Comparison of ENCODE assay signal across 1 cellular context in genomic region chr15:40952901-40953712, GRCh38.
TF ChIP-seq lines count a peak whose summit lies in the region.

Gene CHAC1 (plus strand): TSS chr15:40953471. CDS start chr15:40953584, 113 bp downstream.

TF ChIP-seq in K562, 482 proteins besides CTCF, POLR2A, EP300 and RAD21 (continued from another document and continues in another):
- no peak for TF ChIP-seq BCLAF1 (IDR thresholded peaks at IDR 0.05; ENCODE audit: borderline replicate concordance in 1 of 2, control insufficient read depth in 1 of 2, low read depth in 2 of 2, low read length in 1 of 2)
- TF ChIP-seq U2AF1 (optimal IDR thresholded peaks at IDR 0.05; ENCODE audit: low read depth, low read length): peak; percentile 69
- TF ChIP-seq ZC3H11A (IDR thresholded peaks at IDR 0.05; ENCODE audit: low read depth, low read length): no peak
- TF ChIP-seq FOXO4 (CRISPR knock-in tag; IDR thresholded peaks at IDR 0.05): no peak
- no peak for TF ChIP-seq NR2C1 (IDR thresholded peaks at IDR 0.05)
- TF ChIP-seq NR2C1 (tag; IDR thresholded peaks at IDR 0.05): no peak
- TF ChIP-seq KHSRP (IDR thresholded peaks at IDR 0.05): no peak
- TF ChIP-seq DIDO1 (tag; IDR thresholded peaks at IDR 0.05; ENCODE audit: low read depth): no peak
- TF ChIP-seq OTX1 (CRISPR knock-in tag; IDR thresholded peaks at IDR 0.05): no peak
- TF ChIP-seq ARID3B (CRISPR knock-in tag; IDR thresholded peaks at IDR 0.05; ENCODE audit: borderline replicate concordance): no peak
- no peak for TF ChIP-seq ZFPM2 (CRISPR knock-in tag; IDR thresholded peaks at IDR 0.05)
- no peak for TF ChIP-seq POU5F1 (IDR thresholded peaks at IDR 0.05; ENCODE audit: borderline replicate concordance, low read depth, low read length, partially characterized antibody)
- peak; percentile 90 for TF ChIP-seq HNRNPL (IDR thresholded peaks at IDR 0.05; ENCODE audit: low read depth, low read length)
- no peak for TF ChIP-seq ZNF263 (CRISPR knock-in tag; IDR thresholded peaks at IDR 0.05; ENCODE audit: borderline replicate concordance)
- TF ChIP-seq STAT5B (CRISPR knock-in tag; IDR thresholded peaks at IDR 0.05): no peak
- TF ChIP-seq MAX (CRISPR knock-in tag; IDR thresholded peaks at IDR 0.05): peak; percentile 52; the same call in 1 of the 2 replicates
- TF ChIP-seq HDAC8 (tag; IDR thresholded peaks at IDR 0.05): no peak
- no peak for TF ChIP-seq RUNX1 (IDR thresholded peaks at IDR 0.05; ENCODE audit: low read depth)
- TF ChIP-seq FOXK2 (conservative IDR thresholded peaks at IDR 0.05 in 1 of 2, IDR thresholded peaks at IDR 0.05 in 1 of 2; ENCODE audit: low read depth in 2 of 2): no peak
- no peak for TF ChIP-seq NR1H2 (CRISPR knock-in tag; IDR thresholded peaks at IDR 0.05)
- TF ChIP-seq CBFA2T3 (IDR thresholded peaks at IDR 0.05): no peak
- TF ChIP-seq MXI1 (IDR thresholded peaks at IDR 0.05; ENCODE audit: low read depth, low read length): peak; percentile 5; the same call in 1 of the 2 replicates
- no peak for TF ChIP-seq ZNF324 (CRISPR knock-in tag; IDR thresholded peaks at IDR 0.05)
- no peak for TF ChIP-seq BRD9 (IDR thresholded peaks at IDR 0.05; ENCODE audit: low read depth, partially characterized antibody)
- TF ChIP-seq ZNF354B (CRISPR knock-in tag; IDR thresholded peaks at IDR 0.05): no peak
- no peak for TF ChIP-seq ZNF76 (CRISPR knock-in tag; IDR thresholded peaks at IDR 0.05; ENCODE audit: borderline replicate concordance)
- TF ChIP-seq RBM14 (IDR thresholded peaks at IDR 0.05; ENCODE audit: borderline replicate concordance, insufficient read depth, low read depth, low read length): peak; percentile 56; the same call in 1 of the 2 replicates
- TF ChIP-seq JUN (IDR thresholded peaks at IDR 0.05; ENCODE audit: borderline replicate concordance, low read depth, low read length): no peak
- TF ChIP-seq JUN (CRISPR knock-in tag; IDR thresholded peaks at IDR 0.05; ENCODE audit: borderline replicate concordance): no peak
- TF ChIP-seq NCOR1 (IDR thresholded peaks at IDR 0.05): no peak
- no peak for TF ChIP-seq TFE3 (CRISPR knock-in tag; IDR thresholded peaks at IDR 0.05)
- TF ChIP-seq ZFP91 (CRISPR knock-in tag; IDR thresholded peaks at IDR 0.05): peak; percentile 47; the same call in 1 of the 2 replicates
- no peak for TF ChIP-seq DDX20 (tag; IDR thresholded peaks at IDR 0.05; ENCODE audit: low read depth)
- no peak for TF ChIP-seq SPI1 (IDR thresholded peaks at IDR 0.05; ENCODE audit: borderline replicate concordance, low read depth, low read length)
- no peak for TF ChIP-seq MEF2D (tag; conservative IDR thresholded peaks at IDR 0.05; ENCODE audit: low read depth)
- 0 out of 2 replicates have a peak, but pooled peaks have one; percentile 29 for TF ChIP-seq ZNF395 (CRISPR knock-in tag; IDR thresholded peaks at IDR 0.05)
- TF ChIP-seq MEIS2 (IDR thresholded peaks at IDR 0.05; ENCODE audit: partially characterized antibody): peak; percentile 16
- no peak for TF ChIP-seq SMARCE1 (IDR thresholded peaks at IDR 0.05)
- peak; percentile 89 for TF ChIP-seq NFRKB (IDR thresholded peaks at IDR 0.05; ENCODE audit: low read depth)
- TF ChIP-seq JUNB (CRISPR knock-in tag; conservative IDR thresholded peaks at IDR 0.05): no peak
- TF ChIP-seq THAP12 (CRISPR knock-in tag; IDR thresholded peaks at IDR 0.05): no peak
- TF ChIP-seq CTBP1 (IDR thresholded peaks at IDR 0.05; ENCODE audit: borderline replicate concordance): peak; percentile 74
- TF ChIP-seq IRF1 (CRISPR knock-in tag; IDR thresholded peaks at IDR 0.05; ENCODE audit: borderline replicate concordance): no peak
- peak; percentile 36 for TF ChIP-seq NFYB (IDR thresholded peaks at IDR 0.05; ENCODE audit: extremely low read depth, insufficient read length)
- no peak for TF ChIP-seq GTF2F1 (IDR thresholded peaks at IDR 0.05; ENCODE audit: low read depth, low read length)
- TF ChIP-seq GATAD2A (IDR thresholded peaks at IDR 0.05): no peak
- no peak for TF ChIP-seq GMEB1 (CRISPR knock-in tag; IDR thresholded peaks at IDR 0.05)
- TF ChIP-seq KDM2B (CRISPR knock-in tag; IDR thresholded peaks at IDR 0.05): no peak
- TF ChIP-seq CCNT2 (IDR thresholded peaks at IDR 0.05; ENCODE audit: borderline replicate concordance, extremely low read depth, insufficient read length, low read depth, low read length): peak; percentile 26
- peak; percentile 69; the same call in 1 of the 2 replicates for TF ChIP-seq ESRRA (IDR thresholded peaks at IDR 0.05; ENCODE audit: borderline replicate concordance, low read depth)
- no peak for TF ChIP-seq BACH1 (tag; IDR thresholded peaks at IDR 0.05)
- TF ChIP-seq SIN3A (IDR thresholded peaks at IDR 0.05; ENCODE audit: borderline replicate concordance in 2 of 2, control insufficient read depth in 1 of 2, low read depth in 2 of 2, low read length in 2 of 2): peak; percentile 74 to 96
- no peak for TF ChIP-seq ZNF3 (CRISPR knock-in tag; IDR thresholded peaks at IDR 0.05)
- TF ChIP-seq POLR2B (IDR thresholded peaks at IDR 0.05; ENCODE audit: low read depth, partially characterized antibody): peak; percentile 78
- peak; percentile 97 for TF ChIP-seq CEBPB (tag; IDR thresholded peaks at IDR 0.05)
- TF ChIP-seq ZFP1 (CRISPR knock-in tag; IDR thresholded peaks at IDR 0.05): no peak
- no peak for TF ChIP-seq PURB (CRISPR knock-in tag; IDR thresholded peaks at IDR 0.05; ENCODE audit: low read depth)
